ENCODE assay signal across 27 cellular contexts in the genomic region with DNA sequence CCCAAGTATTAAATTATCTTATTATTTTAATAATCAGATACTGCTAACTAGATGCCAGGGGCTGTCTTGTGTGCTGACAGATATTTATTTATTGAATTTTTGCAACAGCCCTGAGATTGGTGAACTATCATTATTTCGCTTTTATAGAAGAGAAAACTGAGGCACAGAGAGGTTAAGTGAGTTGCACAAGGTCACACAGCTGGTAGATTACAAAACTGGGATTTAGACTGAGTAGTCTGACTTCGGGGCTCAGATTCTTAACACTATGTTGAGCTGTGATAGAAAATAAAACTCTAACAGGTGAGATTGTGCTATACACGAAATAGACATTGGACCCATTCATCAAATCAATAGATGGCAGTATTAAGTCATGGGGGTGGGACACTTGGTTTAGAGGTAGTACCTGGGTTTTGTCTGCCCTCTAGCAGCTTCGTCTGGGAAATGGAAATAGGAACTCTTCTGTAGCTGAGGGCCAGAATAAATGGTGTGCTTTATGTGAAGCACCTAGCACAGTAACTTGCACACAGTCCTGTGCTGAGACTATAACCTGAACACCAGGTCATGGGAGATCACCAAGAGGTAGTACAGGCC.
DNase-seq lines count a peak whose midpoint lies in the region; ATAC-seq and TF ChIP-seq lines count a peak whose summit lies in the region.
"Had no signal": no experiment of that assay in that cellular context is flagged by ENCODE, and none has a peak within 500 bp of the region (broad histone marks: within the 10 kb centered on the region; RNA-seq: fewer than 3 reads in every experiment).

No MANE protein-coding gene starts in this region.

- DNase-seq in NCI-H82 (lab: John Stamatoyannopoulos, UW) = peak; percentile 18
- no peak for DNase-seq in NCI-H82 treated with DMSO at 0.1 percent for 48 hours (lab: John Stamatoyannopoulos, UW; ENCODE audit: unreplicated experiment)
- DNase-seq in endodermal cell = no peak
- no peak for DNase-seq in HFFc6
- no peak for DNase-seq in stimulated activated effector memory CD8-positive, alpha-beta T cell treated with anti-CD3 and anti-CD28 coated beads, Interleukin-12 subunit alpha, Interleukin-12 subunit beta, amount 100 ng/mL, for 72 hours (ENCODE audit: low spot score in 2 of 2)
- DNase-seq in retina = no peak
- DNase-seq: activated CD4-positive, alpha-beta T cell treated with anti-CD3 and anti-CD28 coated beads, Interleukin-2, amount 10 ng/mL, durations not matched to agents 7 days and 5 days; activated T-cell treated with anti-CD3 and anti-CD28 coated beads, Interleukin-2, amount 50 U/mL, for 48 hours; AML-193; CD8-positive, alpha-beta memory T cell; DMS53; GF-D8; hippocampal formation; IMR-90; NCI-H1092 treated with DMSO at 0.1 percent for 48 hours; NCI-H1930; NCI-H774; PC-9; posterior cingulate gyrus; SHP77; stimulated activated naive CD4-positive, alpha-beta T cell treated with Interleukin-2 at 50 U/mL for 16 hours; testis had no signal

- H3K4me3 ChIP-seq in OCI-LY1 (ENCODE audit: low read depth, low read length, poor library complexity, severe bottlenecking) = no peak overlapping the region
- no peak overlapping the region for H3K4me3 ChIP-seq in endodermal cell (ENCODE audit: low read length)
- H3K4me3 ChIP-seq: gastroesophageal sphincter, PC-9, testis had no signal

- H3K27me3 Mint-ChIP-seq in endodermal cell (ENCODE audit: insufficient read depth) (no peaks in the 10 kb centered on the region), HFFc6 (ENCODE audit: insufficient read depth) (no peaks in the 10 kb centered on the region; the same call in 1 of the 2 replicates)
- H3K27me3 Mint-ChIP-seq: activated CD4-positive, alpha-beta T cell treated with anti-CD3 and anti-CD28 coated beads, Interleukin-2, amount 10 ng/mL, durations not matched to agents 7 days and 5 days; CD8-positive, alpha-beta memory T cell; central memory CD8-positive, alpha-beta T cell had no signal

- no peaks in the 10 kb centered on the region for H3K79me2 ChIP-seq in OCI-LY1 (ENCODE audit: insufficient read depth, low read length)

- H3K36me3 Mint-ChIP-seq in endodermal cell (ENCODE audit: low read depth) (peaks cover 13% of the 10 kb centered on the region), HFFc6 (ENCODE audit: low read depth) (no peaks in the 10 kb centered on the region)
- peaks cover 10% of the 10 kb centered on the region for H3K36me3 Mint-ChIP-seq in stimulated activated effector memory CD8-positive, alpha-beta T cell treated with anti-CD3 and anti-CD28 coated beads, Interleukin-12 subunit alpha, Interleukin-12 subunit beta, amount 100 ng/mL, for 72 hours

- H3K4me2 ChIP-seq in OCI-LY1 (ENCODE audit: low read length) = no peak overlapping the region
- H3K4me2 ChIP-seq: PC-9 had no signal

- H3K27me3 ChIP-seq in OCI-LY1 (ENCODE audit: insufficient read depth, low read length) (no peaks in the 10 kb centered on the region), endodermal cell (ENCODE audit: control insufficient read depth, insufficient read depth, low read length, poor library complexity, severe bottlenecking) (no peaks in the 10 kb centered on the region)
- H3K27me3 ChIP-seq: gastroesophageal sphincter, testis had no signal

- H3K4me1 ChIP-seq in OCI-LY1 (ENCODE audit: insufficient read depth, low read length, severe bottlenecking) (no peaks in the 10 kb centered on the region), endodermal cell (ENCODE audit: control insufficient read depth, insufficient read depth, low read length) (no peaks in the 10 kb centered on the region)
- H3K4me1 ChIP-seq: gastroesophageal sphincter, testis had no signal

- H3K36me3 ChIP-seq in OCI-LY1 (ENCODE audit: insufficient read depth, low read length) (peaks cover 9% of the 10 kb centered on the region; the same call in 1 of the 2 replicates), endodermal cell (ENCODE audit: control insufficient read depth, insufficient read depth, low read length) (peaks cover 14% of the 10 kb centered on the region)

- no peak overlapping the region for H3K9ac ChIP-seq in OCI-LY1 (ENCODE audit: low read length)
- no peak overlapping the region for H3K9ac ChIP-seq in endodermal cell (ENCODE audit: extremely low read depth, low read length, poor library complexity, severe bottlenecking)

- no peaks in the 10 kb centered on the region for H3K4me1 Mint-ChIP-seq in endodermal cell
- peaks cover under 1% of the 10 kb centered on the region; the same call in 1 of the 2 replicates for H3K4me1 Mint-ChIP-seq in HFFc6 (ENCODE audit: low read depth)
- H3K4me1 Mint-ChIP-seq in stimulated activated effector memory CD8-positive, alpha-beta T cell treated with anti-CD3 and anti-CD28 coated beads, Interleukin-12 subunit alpha, Interleukin-12 subunit beta, amount 100 ng/mL, for 72 hours = peaks cover 22% of the 10 kb centered on the region
- H3K4me1 Mint-ChIP-seq: activated CD4-positive, alpha-beta T cell treated with anti-CD3 and anti-CD28 coated beads, Interleukin-2, amount 10 ng/mL, durations not matched to agents 7 days and 5 days had no signal

- H3K27ac Mint-ChIP-seq in endodermal cell (no peak overlapping the region), HFFc6 (no peak overlapping the region)
- H3K27ac Mint-ChIP-seq in stimulated activated effector memory CD8-positive, alpha-beta T cell treated with anti-CD3 and anti-CD28 coated beads, Interleukin-12 subunit alpha, Interleukin-12 subunit beta, amount 100 ng/mL, for 72 hours = no peak overlapping the region
- H3K27ac Mint-ChIP-seq: activated CD4-positive, alpha-beta T cell treated with anti-CD3 and anti-CD28 coated beads, Interleukin-2, amount 10 ng/mL, durations not matched to agents 7 days and 5 days had no signal

- H2AFZ ChIP-seq in OCI-LY1 (ENCODE audit: low read length) = no peak overlapping the region
- H2AFZ ChIP-seq: PC-9 had no signal

- H3K9me3 ChIP-seq in OCI-LY1 (ENCODE audit: low read length) (peaks cover under 1% of the 10 kb centered on the region; the same call in 1 of the 2 replicates), endodermal cell (ENCODE audit: control insufficient read depth, low read length) (no peaks in the 10 kb centered on the region)
- H3K9me3 ChIP-seq: gastroesophageal sphincter, testis had no signal

- no peaks in the 10 kb centered on the region for H3K9me3 Mint-ChIP-seq in endodermal cell
- H3K9me3 Mint-ChIP-seq in HFFc6 = no peaks in the 10 kb centered on the region
- no peaks in the 10 kb centered on the region for H3K9me3 Mint-ChIP-seq in stimulated activated effector memory CD8-positive, alpha-beta T cell treated with anti-CD3 and anti-CD28 coated beads, Interleukin-12 subunit alpha, Interleukin-12 subunit beta, amount 100 ng/mL, for 72 hours
- H3K9me3 Mint-ChIP-seq: CD8-positive, alpha-beta memory T cell; central memory CD8-positive, alpha-beta T cell had no signal

- no peaks in the 10 kb centered on the region for H3F3A ChIP-seq in OCI-LY1 (ENCODE audit: insufficient read depth, low read length)

- WGBS in endodermal cell (ENCODE audit: insufficient coverage in 1 of 2, insufficient read length in 1 of 2), 2 experiments = 87 to 88% methylated on average over 3 to 4 of the region's 4 CpGs

- H3K4me3 Mint-ChIP-seq in endodermal cell (no peak overlapping the region), HFFc6 (no peak overlapping the region)
- no peak overlapping the region for H3K4me3 Mint-ChIP-seq in stimulated activated effector memory CD8-positive, alpha-beta T cell treated with anti-CD3 and anti-CD28 coated beads, Interleukin-12 subunit alpha, Interleukin-12 subunit beta, amount 100 ng/mL, for 72 hours
- H3K4me3 Mint-ChIP-seq: activated CD4-positive, alpha-beta T cell treated with anti-CD3 and anti-CD28 coated beads, Interleukin-2, amount 10 ng/mL, durations not matched to agents 7 days and 5 days; CD8-positive, alpha-beta memory T cell; central memory CD8-positive, alpha-beta T cell had no signal

- H3K27ac ChIP-seq in OCI-LY1 (ENCODE audit: low read depth, low read length, poor library complexity, severe bottlenecking) (no peak overlapping the region), endodermal cell (ENCODE audit: low read depth, low read length) (no peak overlapping the region)
- H3K27ac ChIP-seq: gastroesophageal sphincter, PC-9, testis had no signal

- H3K9me2 ChIP-seq in OCI-LY1 (ENCODE audit: low read depth, low read length) = no peaks in the 10 kb centered on the region

- ATAC-seq in stimulated activated effector memory CD8-positive, alpha-beta T cell treated with anti-CD3 and anti-CD28 coated beads, Interleukin-12 subunit alpha, Interleukin-12 subunit beta, amount 100 ng/mL, for 72 hours = no peak
- no peak for ATAC-seq in HG03457 (IDR thresholded peaks at IDR 0.05; ENCODE audit: unreplicated experiment)
- ATAC-seq: gastroesophageal sphincter, sciatic nerve had no signal

- TF ChIP-seq CTCF in OCI-LY1 (IDR thresholded peaks at IDR 0.05; ENCODE audit: low read length) (peak; percentile 53), endodermal cell (conservative IDR thresholded peaks at IDR 0.05) (peak; percentile 34), HFFc6 (IDR thresholded peaks at IDR 0.05) (no peak)

- H4K20me1 ChIP-seq in OCI-LY1 (ENCODE audit: insufficient read depth, low read length) = no peaks in the 10 kb centered on the region
